20 cellular contexts compared by ENCODE assay signal in genomic region chr3:52017467-52018065, GRCh38. TPM values are rescaled to one million over a fixed set of nuclear protein-coding genes. Genes with fewer than 3 reads are reported as not detected.
A peak's percentile ranks its signal among the peaks of the same experiment; 100 is the strongest.
DNase-seq lines count a peak whose midpoint lies in the region; ATAC-seq and TF ChIP-seq lines count a peak whose summit lies in the region.
"Had no signal": no experiment of that assay in that cellular context is flagged by ENCODE, and none has a peak within 500 bp of the region (broad histone marks: within the 10 kb centered on the region; RNA-seq: fewer than 3 reads in every experiment).

No MANE protein-coding gene starts in this region.

- WGBS in heart left ventricle, 4 donors: 53 to 77% (median 59%) methylated on average over 12 to 14 of the region's 14 CpGs

- H3K9me3 ChIP-seq in heart left ventricle (no peaks in the 10 kb centered on the region), lower lobe of right lung (no peaks in the 10 kb centered on the region), uterus (no peaks in the 10 kb centered on the region)
- H3K9me3 ChIP-seq: SJCRH30 had no signal

- no peak for ATAC-seq in heart left ventricle
- ATAC-seq in lower lobe of right lung: no peak
- ATAC-seq: activated CD8-positive, alpha-beta T cell treated with anti-CD3 and anti-CD28 coated beads for 36 hours; Panc1; T-cell had no signal

- intact Hi-C loops in heart left ventricle (cut with DNase I) (loop anchor here in 1 of 10 donors (5.0 kb wide), 1 partner anchor 35 kb away; no protein-coding TSS in a partner anchor), cardiac septum (cut with DNase I) (no loop called here), lower lobe of right lung (cut with DNase I) (loop anchor here (10.0 kb wide), 1 partner anchor 107 kb away; no protein-coding TSS in a partner anchor), uterus (cut with DNase I; ENCODE audit: low total_unique reads) (no loop called here)

- TF ChIP-seq CTCF in heart left ventricle (IDR thresholded peaks at IDR 0.05) (no peak), coronary artery (IDR thresholded peaks at IDR 0.05) (no peak), lower lobe of right lung (IDR thresholded peaks at IDR 0.05) (no peak), uterus (IDR thresholded peaks at IDR 0.05) (no peak)

- H3K4me1 ChIP-seq in heart left ventricle: peaks cover 32 to 91% (median 63%) of the 10 kb centered on the region in 12 donors
- H3K4me1 ChIP-seq in lower lobe of right lung: peaks cover 20% of the 10 kb centered on the region
- H3K4me1 ChIP-seq in uterus: peaks cover 0 to 20% of the 10 kb centered on the region in 2 donors

- H3K36me3 ChIP-seq in heart left ventricle (no peaks in the 10 kb centered on the region), lower lobe of right lung (no peaks in the 10 kb centered on the region), uterus (no peaks in the 10 kb centered on the region)
- H3K36me3 ChIP-seq: neural progenitor cell, SJCRH30 had no signal

- DNase-seq in heart left ventricle: no peak
- no peak for DNase-seq in cardiac septum (ENCODE audit: low spot score)
- DNase-seq in coronary artery (ENCODE audit: low spot score): no peak
- DNase-seq in lower lobe of right lung: no peak
- DNase-seq in uterus: no peak
- DNase-seq in NCI-H187 (lab: John Stamatoyannopoulos, UW): no peak
- no peak for DNase-seq in NCI-H2081 treated with DMSO at 0.1 percent for 48 hours (lab: John Stamatoyannopoulos, UW)
- DNase-seq in NK-92 treated with Interleukin-12 subunit alpha and Interleukin-12 subunit beta, amount 100 ng/mL, for 24 hours (lab: John Stamatoyannopoulos, UW): no peak
- DNase-seq: activated CD4-positive, CD25-positive, alpha-beta regulatory T cell treated with anti-CD3 and anti-CD28 coated beads, Interleukin-2, amount 50 U/mL, for 72 hours; activated CD8-positive, alpha-beta T cell treated with anti-CD3 and anti-CD28 coated beads for 36 hours; activated effector memory CD4-positive, alpha-beta T cell treated with Interleukin-2 at 50 U/mL for 16 hours; AML-193; CD8-positive, alpha-beta memory T cell; DMS153; NCI-H1436 treated with DMSO at 0.1 percent for 48 hours; NCI-H510A treated with DMSO at 0.1 percent for 48 hours; SJCRH30; T-cell had no signal

- H3K4me3 ChIP-seq in heart left ventricle (no peak overlapping the region), coronary artery (no peak overlapping the region), lower lobe of right lung (no peak overlapping the region), uterus (no peak overlapping the region)
- H3K4me3 ChIP-seq: neural progenitor cell, SJCRH30 had no signal

- H3K27ac ChIP-seq in heart left ventricle (peak overlapping the region in 9 of 12 donors; percentile 22 to 99 (median 35)), coronary artery (peak overlapping the region; percentile 89 to 99), lower lobe of right lung (peak overlapping the region; percentile 18), uterus (peak overlapping the region; percentile 27 to 34)
- H3K27ac ChIP-seq: neural progenitor cell, SJCRH30 had no signal

- no peak for TF ChIP-seq POLR2A in heart left ventricle (IDR thresholded peaks at IDR 0.05)
- TF ChIP-seq POLR2A in uterus (IDR thresholded peaks at IDR 0.05): no peak

- no peaks in the 10 kb centered on the region for H3K27me3 ChIP-seq in heart left ventricle
- no peaks in the 10 kb centered on the region for H3K27me3 ChIP-seq in lower lobe of right lung (ENCODE audit: low read depth)
- no peaks in the 10 kb centered on the region for H3K27me3 ChIP-seq in uterus
- H3K27me3 ChIP-seq: neural progenitor cell, SJCRH30 had no signal

RNA-seq across cellular contexts. Expression of gene RPL29, which starts 21.9 kb away (rescaled TPM):
- total RNA-seq in heart left ventricle: 100 to 1,000 TPM; 515 to 986 (median 681) TPM
- 1,000 to 10,000 TPM; 1,354 to 1,405 TPM for polyA plus RNA-seq in heart left ventricle
- total RNA-seq in cardiac septum: 466 TPM
- 765 TPM for total RNA-seq in lower lobe of right lung
- 1,000 to 10,000 TPM in 3 of 4 donors, 100 to 1,000 TPM in 1; 696 to 2,362 (median 1,238) TPM for total RNA-seq in uterus

RNA-seq across cellular contexts. Expression of gene ACY1, which starts 34.2 kb away (rescaled TPM):
- total RNA-seq in heart left ventricle (10 to 100 TPM; 14.8 to 45.3 (median 27.7) TPM), cardiac septum (20.3 TPM), lower lobe of right lung (20.6 TPM), uterus (10 to 100 TPM in 2 of 4 donors, 1 to 10 TPM in 1, not detected in 1; 1.3 to 19.0 (median 12.4) TPM)
- polyA plus RNA-seq in heart left ventricle: 10 to 100 TPM; 18.3 to 21.2 TPM

RNA-seq across cellular contexts. Expression of gene DUSP7, which starts 38.8 kb away (rescaled TPM):
- total RNA-seq in heart left ventricle (10 to 100 TPM; 14.5 to 33.2 (median 20.7) TPM), cardiac septum (21.2 TPM), lower lobe of right lung (28.8 TPM), uterus (10 to 100 TPM in 3 of 4 donors, 1 to 10 TPM in 1; 5.6 to 39.1 (median 12.3) TPM)
- 10 to 100 TPM in 1 of 2 donors, 1 to 10 TPM in 1; 9.2 to 26.1 TPM for polyA plus RNA-seq in heart left ventricle

RNA-seq across cellular contexts. Expression of gene ABHD14A, which starts 42.7 kb away (rescaled TPM):
- total RNA-seq in heart left ventricle: 10 to 100 TPM; 17.7 to 51.4 (median 22.1) TPM
- polyA plus RNA-seq in heart left ventricle: 10 to 100 TPM; 21.7 to 70.3 TPM
- total RNA-seq in cardiac septum: 12.5 TPM
- total RNA-seq in lower lobe of right lung: 17.8 TPM
- 10 to 100 TPM in 2 of 4 donors, 1 to 10 TPM in 2; 1.8 to 16.6 (median 10.5) TPM for total RNA-seq in uterus

RNA-seq across cellular contexts. Expression of gene ABHD14B, which starts 43.7 kb away (rescaled TPM):
- 10 to 100 TPM in 7 of 9 donors, 1 to 10 TPM in 2; 8.7 to 22.2 (median 12.3) TPM for total RNA-seq in heart left ventricle
- polyA plus RNA-seq in heart left ventricle: 10 to 100 TPM; 11.5 to 19.8 TPM
- 13.6 TPM for total RNA-seq in cardiac septum
- total RNA-seq in lower lobe of right lung: 48.8 TPM
- 10 to 100 TPM; 15.6 to 52.4 (median 39.6) TPM for total RNA-seq in uterus

Comparison
In these comparisons a context has a peak if more than half of its experiments do, and no peak if none do; other contexts are left out.
1. H3K27ac ChIP-seq: peak in every context shown above with its lines; median percentile 94 in coronary artery; 35 in heart left ventricle; 30 in uterus; 18 in lower lobe of right lung.